Comparison of ENCODE assay signal across 28 cellular contexts in genomic region chr3:98823791-98824190, GRCh38.
DNase-seq lines count a peak whose midpoint lies in the region; ATAC-seq, FAIRE-seq and TF ChIP-seq lines count a peak whose summit lies in the region.
"Had no signal": no experiment of that assay in that cellular context is flagged by ENCODE, and none has a peak within 500 bp of the region (broad histone marks: within the 10 kb centered on the region; RNA-seq: fewer than 3 reads in every experiment).

No MANE protein-coding gene starts in this region.

- H3K4me2 ChIP-seq in fibroblast of lung (ENCODE audit: extremely low read depth, insufficient read depth, low read length): no peak overlapping the region

- POLR2A ChIA-PET in T-cell (lab: Charles Lee): no interaction called here

- H3K27ac ChIP-seq in fibroblast of lung (ENCODE audit: insufficient read depth, low read length): peak overlapping the region; percentile 3
- H3K27ac ChIP-seq in aorta (ENCODE audit: low read depth in 1 of 2, low read length in 2 of 2): no peak overlapping the region
- H3K27ac ChIP-seq in Peyer's patch: no peak overlapping the region
- H3K27ac ChIP-seq: HL-60, pancreas, right atrium auricular region, spleen, uterus had no signal

- no peaks in the 10 kb centered on the region for H3K36me3 Mint-ChIP-seq in T-cell
- H3K36me3 Mint-ChIP-seq: activated naive CD8-positive, alpha-beta T cell treated with anti-CD3 and anti-CD28 coated beads for 36 hours; CD8-positive, alpha-beta T cell; IgD-negative memory B cell had no signal

- H3K27ac Mint-ChIP-seq in T-cell: no peak overlapping the region
- H3K27ac Mint-ChIP-seq: activated CD8-positive, alpha-beta T cell treated with anti-CD3 and anti-CD28 coated beads for 36 hours; activated naive CD8-positive, alpha-beta T cell treated with anti-CD3 and anti-CD28 coated beads for 36 hours; CD8-positive, alpha-beta T cell; IgD-negative memory B cell; nephron progenitor cell had no signal

- H3K4me3 Mint-ChIP-seq in T-cell: no peak overlapping the region
- H3K4me3 Mint-ChIP-seq: activated CD8-positive, alpha-beta T cell treated with anti-CD3 and anti-CD28 coated beads for 36 hours; activated naive CD8-positive, alpha-beta T cell treated with anti-CD3 and anti-CD28 coated beads for 36 hours; CD8-positive, alpha-beta T cell; IgD-negative memory B cell; nephron progenitor cell had no signal

- H3K4me3 ChIP-seq in fibroblast of lung (replicated peaks in 1 of 4; ENCODE audit: control extremely low read depth in 1 of 4, insufficient read depth in 1 of 4, low read depth in 3 of 4, low read length in 4 of 4) (no peak overlapping the region), aorta (ENCODE audit: low read length in 2 of 2) (no peak overlapping the region), Peyer's patch (no peak overlapping the region)
- H3K4me3 ChIP-seq: pancreas, right atrium auricular region, spleen, uterus had no signal

- H3K9me3 ChIP-seq in fibroblast of lung (ENCODE audit: control insufficient read depth, insufficient read depth, low read depth, low read length) (no peaks in the 10 kb centered on the region), aorta (ENCODE audit: control insufficient read depth, low read length) (no peaks in the 10 kb centered on the region), Peyer's patch (no peaks in the 10 kb centered on the region)
- H3K9me3 ChIP-seq: pancreas, right atrium auricular region, spleen, uterus had no signal

- peaks cover 0 to 2% (median 0%) of the 10 kb centered on the region in 3 donors for H3K9me3 Mint-ChIP-seq in T-cell
- H3K9me3 Mint-ChIP-seq: activated CD8-positive, alpha-beta T cell treated with anti-CD3 and anti-CD28 coated beads for 36 hours; activated naive CD8-positive, alpha-beta T cell treated with anti-CD3 and anti-CD28 coated beads for 36 hours had no signal

- H4K20me1 ChIP-seq in fibroblast of lung (ENCODE audit: control insufficient read depth, extremely low read depth, insufficient read depth, low read length): no peaks in the 10 kb centered on the region

- 95% methylated on average over 4 of the region's 4 CpGs for WGBS in aorta, 2 donors

- H3K4me1 ChIP-seq in fibroblast of lung (ENCODE audit: control insufficient read depth, extremely low read depth, insufficient read depth, low read length) (peaks cover 2% of the 10 kb centered on the region), aorta (ENCODE audit: control insufficient read depth in 1 of 2, insufficient read depth in 2 of 2, low read length in 2 of 2) (no peaks in the 10 kb centered on the region), Peyer's patch (no peaks in the 10 kb centered on the region)
- H3K4me1 ChIP-seq: pancreas, spleen, uterus had no signal

- DNase-seq in ELR (ENCODE audit: low read depth): peak; percentile 91
- peak; percentile 70 for DNase-seq in RCC 7860 (ENCODE audit: low spot score)
- peak in 1 of 2 donors; percentile 59 for DNase-seq in fibroblast of lung (ENCODE audit: low read depth in 2 of 2)
- no peak for DNase-seq in aorta
- no peak for DNase-seq in ACHN
- no peak for DNase-seq in T-cell
- DNase-seq in Peyer's patch: no peak
- DNase-seq: activated CD4-positive, CD25-positive, alpha-beta regulatory T cell treated with anti-CD3 and anti-CD28 coated beads, Interleukin-2, amount 50 U/mL, for 72 hours; activated CD8-positive, alpha-beta T cell treated with anti-CD3 and anti-CD28 coated beads for 36 hours; activated naive CD8-positive, alpha-beta T cell treated with anti-CD3 and anti-CD28 coated beads for 36 hours; AML-193; CD8-positive, alpha-beta T cell; effector memory CD4-positive, alpha-beta T cell; kidney; NCI-H2029 treated with DMSO at 0.1 percent for 48 hours; NCI-H226; NCI-H748 treated with DMSO at 0.1 percent for 48 hours; nephron progenitor cell; pancreas; SIG-M5; spleen; stimulated activated CD4-positive, alpha-beta T cell treated with anti-CD3 and anti-CD28 coated beads, Interleukin-4, amount 100 ng/mL, for 1 hour; stimulated activated naive CD4-positive, alpha-beta T cell; uterus had no signal

- TF ChIP-seq POLR2A in Peyer's patch (IDR thresholded peaks at IDR 0.05): no peak

- peaks cover 24% of the 10 kb centered on the region for H3K79me2 ChIP-seq in fibroblast of lung (ENCODE audit: control insufficient read depth, insufficient read depth, low read length)

- TF ChIP-seq CTCF in fibroblast of lung (conservative IDR thresholded peaks at IDR 0.05 in 1 of 2, IDR thresholded peaks at IDR 0.05 in 1 of 2; ENCODE audit: low read depth in 1 of 2, low read length in 2 of 2) (no peak), Peyer's patch (IDR thresholded peaks at IDR 0.05) (no peak)

- CTCF ChIA-PET in T-cell (lab: Charles Lee): no interaction called here

- peak; percentile 21 for FAIRE-seq in RCC 7860 (lab: Jason Lieb, UNC)
- FAIRE-seq: kidney, pancreas had no signal

- no peak overlapping the region for H2AFZ ChIP-seq in fibroblast of lung (ENCODE audit: low read length)

- H3K36me3 ChIP-seq in fibroblast of lung (ENCODE audit: control insufficient read depth, insufficient read depth, low read length): peaks cover 9% of the 10 kb centered on the region
- H3K36me3 ChIP-seq in aorta (ENCODE audit: control insufficient read depth in 1 of 2, insufficient read depth in 2 of 2, low read length in 1 of 2): no peaks in the 10 kb centered on the region
- H3K36me3 ChIP-seq in Peyer's patch: no peaks in the 10 kb centered on the region
- H3K36me3 ChIP-seq: pancreas, right atrium auricular region, spleen, uterus had no signal

- no peaks in the 10 kb centered on the region for H3K27me3 ChIP-seq in fibroblast of lung (ENCODE audit: control insufficient read depth, insufficient read depth, low read length)
- H3K27me3 ChIP-seq in aorta (ENCODE audit: control insufficient read depth in 1 of 2, insufficient read depth in 2 of 2, low read length in 1 of 2): no peaks in the 10 kb centered on the region
- H3K27me3 ChIP-seq in Peyer's patch: no peaks in the 10 kb centered on the region
- H3K27me3 ChIP-seq: pancreas, right atrium auricular region, spleen, uterus had no signal

- ATAC-seq in aorta (ENCODE audit: low FRiP score): peak; percentile 26
- no peak for ATAC-seq in T-cell (replicated peaks in 1 of 4)
- ATAC-seq: activated CD8-positive, alpha-beta T cell treated with anti-CD3 and anti-CD28 coated beads for 36 hours; CD8-positive, alpha-beta T cell; esophagus mucosa; pancreas had no signal

- in situ Hi-C loops in ACHN (cut with HindIII; ENCODE audit: low pct_ligation_motif_present, low pct_unique_long_range_greater_than_20kb, low sequenced_read_pairs): no loop called here

- no peaks in the 10 kb centered on the region for H3K27me3 Mint-ChIP-seq in T-cell
- H3K27me3 Mint-ChIP-seq: activated CD8-positive, alpha-beta T cell treated with anti-CD3 and anti-CD28 coated beads for 36 hours; activated naive CD8-positive, alpha-beta T cell treated with anti-CD3 and anti-CD28 coated beads for 36 hours; IgD-negative memory B cell had no signal

- intact Hi-C loops in aorta (cut with DNase I): loop anchor here in 1 of 2 donors (10.0 kb wide), 1 partner anchor 71 kb away; no protein-coding TSS in a partner anchor

- H3K4me1 Mint-ChIP-seq in T-cell: no peaks in the 10 kb centered on the region
- H3K4me1 Mint-ChIP-seq: activated naive CD8-positive, alpha-beta T cell treated with anti-CD3 and anti-CD28 coated beads for 36 hours; IgD-negative memory B cell had no signal

- H3K9ac ChIP-seq in fibroblast of lung (ENCODE audit: insufficient read depth, low read length): no peak overlapping the region

Comparison
In these comparisons a context has a peak if more than half of its experiments do, and no peak if none do; other contexts are left out.
1. DNase-seq: peak in ELR (single experiment) and RCC 7860 (single experiment); none in aorta (0 of 2), ACHN (single experiment), T-cell (0 of 34) and Peyer's patch (0 of 3).